In genomic region chr13:42272776-42273175, GRCh38 we compare ENCODE assay signal across 8 cellular contexts. TPM values are rescaled to one million over a fixed set of nuclear protein-coding genes. Genes with fewer than 3 reads are reported as not detected.
DNase-seq lines count a peak whose midpoint lies in the region; ATAC-seq and TF ChIP-seq lines count a peak whose summit lies in the region.

No MANE protein-coding gene starts in this region.

- peaks cover 6% of the 10 kb centered on the region for H3K27me3 Mint-ChIP-seq in brain

- peaks cover 0 to 11% (median 6%) of the 10 kb centered on the region in 5 experiments for H3K9me3 Mint-ChIP-seq in brain

- H3K4me1 ChIP-seq in right atrium auricular region, result peaks cover 0 to 21% of the 10 kb centered on the region in 2 donors
- no peaks in the 10 kb centered on the region for H3K4me1 ChIP-seq in mesodermal cell (ENCODE audit: control insufficient read depth, insufficient read depth, low read length, poor library complexity, severe bottlenecking)

- H3K36me3 ChIP-seq in right atrium auricular region, result no peaks in the 10 kb centered on the region
- no peaks in the 10 kb centered on the region for H3K36me3 ChIP-seq in mesodermal cell (ENCODE audit: control insufficient read depth, insufficient read depth, low read length)

- H3K4me3 ChIP-seq in right atrium auricular region (peak overlapping the region; percentile 94 to 96), mesodermal cell (ENCODE audit: extremely low read depth, insufficient read depth, low read length, poor library complexity, severe bottlenecking) (peak overlapping the region; percentile 67)

- no peaks in the 10 kb centered on the region for H3K27me3 ChIP-seq in right atrium auricular region

- ATAC-seq in left cardiac atrium (no peak), GM18517 (IDR thresholded peaks at IDR 0.05; ENCODE audit: unreplicated experiment) (no peak)

- H3K4me1 Mint-ChIP-seq in brain, result peaks cover 63% of the 10 kb centered on the region

- H3K36me3 Mint-ChIP-seq in brain, result peaks cover 13% of the 10 kb centered on the region

- no peaks in the 10 kb centered on the region for H3K9me3 ChIP-seq in right atrium auricular region
- H3K9me3 ChIP-seq in mesodermal cell (ENCODE audit: control insufficient read depth, low read length), result peaks cover 10% of the 10 kb centered on the region

- intact Hi-C loops in left cardiac atrium (cut with DNase I), result no loop called here

- TF ChIP-seq CTCF in right atrium auricular region (IDR thresholded peaks at IDR 0.05) (no peak), brain (conservative IDR thresholded peaks at IDR 0.05) (no peak)

- peak overlapping the region; percentile 99 to 100 (median 99) for H3K4me3 Mint-ChIP-seq in brain

- 45 to 50% methylated on average over 2 of the region's 4 CpGs for WGBS in mesodermal cell (ENCODE audit: insufficient coverage in 2 of 2), 2 experiments

- no peak for DNase-seq in right atrium auricular region (ENCODE audit: low spot score)
- DNase-seq in left cardiac atrium, result no peak
- no peak for DNase-seq in DMS153 (lab: John Stamatoyannopoulos, UW)
- DNase-seq in activated gamma-delta T cell treated with Interleukin-2 at 50 U/mL for 16 hours, result no peak
- no peak for DNase-seq in NCI-H146 (lab: John Stamatoyannopoulos, UW)

- H3K27ac ChIP-seq in right atrium auricular region, result peak overlapping the region; percentile 87 to 91
- H3K27ac ChIP-seq in mesodermal cell (ENCODE audit: low read depth, low read length, severe bottlenecking), result peak overlapping the region; percentile 82

- peak overlapping the region; percentile 97 to 99 (median 99) for H3K27ac Mint-ChIP-seq in brain

RNA-seq across cellular contexts. Expression of gene AKAP11, which starts 0.8 kb away (rescaled TPM):
- total RNA-seq in right atrium auricular region (10 to 100 TPM; 24.2 to 30.4 TPM), left cardiac atrium (10 to 100 TPM; 21.6 to 33.7 TPM)
- 6.9 TPM for polyA plus RNA-seq in brain (ENCODE audit: insufficient read depth, low read depth, low replicate concordance)
- 17.1 TPM for polyA plus RNA-seq in mesodermal cell (2013, experiment 1 of 2)
- 16.8 TPM for polyA plus RNA-seq in mesodermal cell (2013, experiment 2 of 2)
